ENCODE assay signal across 8 cellular contexts in genomic region chr1:2205191-2205952, GRCh38. TPM values are rescaled to one million over a fixed set of nuclear protein-coding genes. Genes with fewer than 3 reads are reported as not detected.
DNase-seq lines count a peak whose midpoint lies in the region; FAIRE-seq and TF ChIP-seq lines count a peak whose summit lies in the region.

No MANE protein-coding gene starts in this region.

- H3K36me3 ChIP-seq in GM06990 (ENCODE audit: control insufficient read depth, insufficient read depth, low read length) (no peaks in the 10 kb centered on the region), WERI-Rb-1 (no peaks in the 10 kb centered on the region), keratinocyte (ENCODE audit: control insufficient read depth in 2 of 2, extremely low read depth in 1 of 2, insufficient read depth in 2 of 2, low read length in 2 of 2) (no peaks in the 10 kb centered on the region)

- H3K4me1 ChIP-seq in keratinocyte (ENCODE audit: control insufficient read depth, extremely low read depth, insufficient read depth, low read length): peaks cover 32% of the 10 kb centered on the region

- H3K4me3 ChIP-seq in GM06990 (replicated peaks; ENCODE audit: low read depth, low read length) (peak overlapping the region; percentile 61), WERI-Rb-1 (ENCODE audit: low read depth, low read length) (no peak overlapping the region), cardiac fibroblast (replicated peaks in 1 of 2; ENCODE audit: low read depth in 2 of 2, low read length in 2 of 2) (peak overlapping the region; percentile 15 to 48), keratinocyte (ENCODE audit: control insufficient read depth in 2 of 3, extremely low read depth in 1 of 3, insufficient read depth in 2 of 3, low read depth in 1 of 3, low read length in 3 of 3) (peak overlapping the region; percentile 33 to 40 (median 38))

- DNase-seq in GM06990 (ENCODE audit: extremely low read depth, insufficient read length) (peak; percentile 83), HCEC 1CT (peak; percentile 93), NCI-H1092 treated with DMSO at 0.1 percent for 48 hours (lab: John Stamatoyannopoulos, UW) (peak; percentile 63), WERI-Rb-1 (peak; percentile 48), cardiac fibroblast (ENCODE audit: low read depth in 2 of 2) (peak; percentile 95 to 98), keratinocyte (ENCODE audit: low read depth, low spot score) (no peak), NCI-H2107 treated with DMSO at 0.1 percent for 48 hours (lab: John Stamatoyannopoulos, UW; ENCODE audit: unreplicated experiment) (no peak)
- peak; percentile 83 to 90 (median 90) for DNase-seq in stimulated activated CD4-positive, alpha-beta T cell treated with anti-CD3 and anti-CD28 coated beads, Interleukin-12 subunit alpha, Interleukin-12 subunit beta, amount 100 ng/mL, for 48 hours (ENCODE audit: low read depth in 2 of 3, low spot score in 1 of 3)

- no peak for TF ChIP-seq CTCF in GM06990 (IDR thresholded peaks at IDR 0.05; ENCODE audit: insufficient read depth, low read length, poor library complexity, severe bottlenecking)
- no peak for TF ChIP-seq CTCF in WERI-Rb-1 (IDR thresholded peaks at IDR 0.05; ENCODE audit: low read depth, low read length)
- no peak for TF ChIP-seq CTCF in cardiac fibroblast (IDR thresholded peaks at IDR 0.05; ENCODE audit: low read depth, low read length)
- no peak for TF ChIP-seq CTCF in keratinocyte (optimal IDR thresholded peaks at IDR 0.05 in 1 of 3, IDR thresholded peaks at IDR 0.05 in 1 of 3, conservative IDR thresholded peaks at IDR 0.05 in 1 of 3; ENCODE audit: extremely low read depth in 1 of 3, insufficient read depth in 2 of 3, low read length in 3 of 3)

- dilution Hi-C loops in keratinocyte (cut with MboI; ENCODE audit: extremely low pct_ligation_motif_present, low sequenced_read_pairs): no loop called here

- peak overlapping the region; percentile 76 for H3K4me2 ChIP-seq in keratinocyte (ENCODE audit: control insufficient read depth, extremely low read depth, insufficient read depth, low read depth, low read length)

- H3K9ac ChIP-seq in keratinocyte (ENCODE audit: control insufficient read depth, extremely low read depth, insufficient read depth, low read length): no peak overlapping the region

- H3K79me2 ChIP-seq in keratinocyte (ENCODE audit: control insufficient read depth, insufficient read depth, low read length): no peaks in the 10 kb centered on the region

- peak overlapping the region; percentile 53 for H2AFZ ChIP-seq in keratinocyte (ENCODE audit: control insufficient read depth, low read length)

- no peaks in the 10 kb centered on the region for H3K9me1 ChIP-seq in keratinocyte (ENCODE audit: control insufficient read depth, extremely low read depth, insufficient read depth, low read length)

- H3K27me3 ChIP-seq in GM06990 (replicated peaks; ENCODE audit: control insufficient read depth, insufficient read depth, low read length): no peaks in the 10 kb centered on the region; the same call in 1 of the 2 replicates
- no peaks in the 10 kb centered on the region for H3K27me3 ChIP-seq in WERI-Rb-1 (ENCODE audit: insufficient read depth, low read depth, severe bottlenecking)
- H3K27me3 ChIP-seq in keratinocyte (ENCODE audit: control insufficient read depth, extremely low read depth, insufficient read depth, low read length): peaks cover 4% of the 10 kb centered on the region

- no peak for FAIRE-seq in keratinocyte (lab: Jason Lieb, UNC)

- no peaks in the 10 kb centered on the region for H4K20me1 ChIP-seq in keratinocyte (ENCODE audit: control insufficient read depth, extremely low read depth, insufficient read depth, low read length)

- H3K27ac ChIP-seq in WERI-Rb-1 (no peak overlapping the region), keratinocyte (ENCODE audit: control insufficient read depth, insufficient read depth, low read length) (no peak overlapping the region)

- H3K9me3 ChIP-seq in WERI-Rb-1 (ENCODE audit: severe bottlenecking): no peaks in the 10 kb centered on the region
- no peaks in the 10 kb centered on the region for H3K9me3 ChIP-seq in keratinocyte (ENCODE audit: control insufficient read depth, low read depth, low read length)

RNA-seq across cellular contexts. Expression of gene FAAP20, which starts 10.8 kb away (rescaled TPM):
- polyA plus RNA-seq in keratinocyte: 7.3 to 13.7 TPM (median 8.9 TPM) in 3 replicates
- 4.0 TPM for polyA plus RNA-seq in keratinocyte (2011; ENCODE audit: low read depth)
- polyA plus RNA-seq in keratinocyte (2011; cell fraction: cytosol; rRNA removed): 5.3 and 17.8 TPM in 2 replicates
- 8.9 and 13.7 TPM in 2 replicates for polyA plus RNA-seq in keratinocyte (2011; cell fraction: nucleus; rRNA removed)
- 17.9 and 25.7 TPM in 2 replicates for polyA plus RNA-seq in keratinocyte (2012; ENCODE audit: low replicate concordance)
- 2.7 to 3.6 TPM (median 3.0 TPM) in 3 replicates for polyA minus RNA-seq in keratinocyte
- polyA minus RNA-seq in keratinocyte (2011; cell fraction: cytosol; rRNA and poly(A)+ RNA removed): 10.6 TPM
- polyA minus RNA-seq in keratinocyte (2011; cell fraction: nucleus; rRNA and poly(A)+ RNA removed): 3.6 and 4.6 TPM in 2 replicates

RNA-seq across cellular contexts. Expression of gene SKI, which starts 22.7 kb away (rescaled TPM):
- polyA plus RNA-seq in keratinocyte: 3.8 to 10.1 TPM (median 4.8 TPM) in 3 replicates
- polyA plus RNA-seq in keratinocyte (2011; ENCODE audit: low read depth): 3.4 TPM
- polyA plus RNA-seq in keratinocyte (2011; cell fraction: cytosol; rRNA removed): 6.8 and 10.6 TPM in 2 replicates
- 18.4 and 21.5 TPM in 2 replicates for polyA plus RNA-seq in keratinocyte (2011; cell fraction: nucleus; rRNA removed)
- polyA plus RNA-seq in keratinocyte (2012; ENCODE audit: low replicate concordance): 12.2 and 22.1 TPM in 2 replicates
- polyA minus RNA-seq in keratinocyte: 4.8 to 19.5 TPM (median 6.1 TPM) in 3 replicates
- 25.5 TPM for polyA minus RNA-seq in keratinocyte (2011; cell fraction: cytosol; rRNA and poly(A)+ RNA removed)
- 15.9 and 20.3 TPM in 2 replicates for polyA minus RNA-seq in keratinocyte (2011; cell fraction: nucleus; rRNA and poly(A)+ RNA removed)

Comparison
In these comparisons a context has a peak if more than half of its experiments do, and no peak if none do; other contexts are left out.
1. DNase-seq: peak in GM06990 (single experiment), HCEC 1CT (single experiment), NCI-H1092 treated with DMSO at 0.1 percent for 48 hours (single experiment), WERI-Rb-1 (single experiment), cardiac fibroblast (2 of 2) and stimulated activated CD4-positive, alpha-beta T cell treated with anti-CD3 and anti-CD28 coated beads, Interleukin-12 subunit alpha, Interleukin-12 subunit beta, amount 100 ng/mL, for 48 hours (3 of 3); none in keratinocyte (single experiment) and NCI-H2107 treated with DMSO at 0.1 percent for 48 hours (single experiment).